Comparison of ENCODE assay signal across 25 cellular contexts in the genomic region with DNA sequence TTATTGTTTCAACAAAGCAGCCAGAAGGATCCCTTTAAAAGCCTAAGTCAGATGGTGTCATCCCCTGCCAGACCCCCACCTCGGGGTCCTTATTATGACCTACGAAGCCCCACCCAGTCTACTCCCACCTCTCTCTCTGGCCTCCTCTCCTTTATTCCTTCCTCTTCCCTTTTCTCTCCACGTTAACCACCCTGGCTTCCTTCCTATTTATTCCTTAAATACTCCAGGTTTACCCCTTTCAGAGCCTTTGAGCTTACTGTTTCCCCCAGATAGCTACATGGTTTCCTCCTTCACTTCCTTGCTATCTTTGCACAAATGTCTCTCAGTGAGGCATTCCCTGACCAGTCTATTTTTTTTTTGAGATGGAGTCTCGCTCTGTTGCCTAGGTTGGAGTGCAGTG.
"Had no signal": no experiment of that assay in that cellular context is flagged by ENCODE, and none has a peak within 500 bp of the region (broad histone marks: within the 10 kb centered on the region; RNA-seq: fewer than 3 reads in every experiment).

No MANE protein-coding gene starts in this region.

- H3K4me2 ChIP-seq: KMS-11 had no signal

- H3K9me3 ChIP-seq: Peyer's patch, SJCRH30 had no signal

- H3K4me1 ChIP-seq: SJCRH30 had no signal

- H3K4me3 ChIP-seq: Peyer's patch, SJCRH30 had no signal

- DNase-seq: activated B cell treated with CpG ODN at 0.5 μM for 24 hours; activated CD4-positive, alpha-beta T cell treated with anti-CD3 and anti-CD28 coated beads for 1 hour; activated CD4-positive, alpha-beta T cell treated with anti-CD3 and anti-CD28 coated beads, Interleukin-2, amount 10 ng/mL, durations not matched to agents 24 days and 14 days; activated CD4-positive, alpha-beta T cell treated with anti-CD3 and anti-CD28 coated beads, Interleukin-2, amount 50 U/mL, for 48 hours; activated CD8-positive, alpha-beta memory T cell treated with anti-CD3 and anti-CD28 coated beads, Interleukin-2, amount 10 ng/mL, durations not matched to agents 7 days and 5 days; activated effector memory CD4-positive, alpha-beta T cell treated with Interleukin-2 at 50 U/mL for 16 hours; activated naive CD4-positive, alpha-beta T cell treated with Interleukin-2 at 50 U/mL for 16 hours; activated T-cell treated with anti-CD3 and anti-CD28 coated beads, Interleukin-2, amount 50 U/mL, for 24 hours; amygdala; NCI-H1092 treated with DMSO at 0.1 percent for 48 hours; NCI-H1417 treated with DMSO at 0.1 percent for 48 hours; NCI-H1694; NCI-H2029; NCI-H2107; NCI-H2171 treated with DMSO at 0.1 percent for 48 hours; NCI-H345; NCI-H510A; NCI-H526 treated with DMSO at 0.1 percent for 48 hours; NCI-H82; Peyer's patch; Right ventricle myocardium superior; SJCRH30; T-helper 17 cell had no signal

- H3K9ac ChIP-seq: KMS-11 had no signal

- H3K27me3 ChIP-seq: Peyer's patch, SJCRH30 had no signal

- ATAC-seq: activated CD8-positive, alpha-beta memory T cell treated with anti-CD3 and anti-CD28 coated beads, Interleukin-2, amount 10 ng/mL, durations not matched to agents 7 days and 5 days; T-helper 17 cell had no signal

- H3K36me3 ChIP-seq: Peyer's patch, SJCRH30 had no signal

- H3K27ac ChIP-seq: KMS-11, Peyer's patch, RWPE1, SJCRH30 had no signal
